In genomic region chr3:11555823-11556222, GRCh38 we compare ENCODE assay signal across 17 cellular contexts.
A peak's percentile ranks its signal among the peaks of the same experiment; 100 is the strongest.
DNase-seq lines count a peak whose midpoint lies in the region; ATAC-seq, FAIRE-seq and TF ChIP-seq lines count a peak whose summit lies in the region.
"Had no signal": no experiment of that assay in that cellular context is flagged by ENCODE, and none has a peak within 500 bp of the region (broad histone marks: within the 10 kb centered on the region; RNA-seq: fewer than 3 reads in every experiment).

No MANE protein-coding gene starts in this region.

- no peak for DNase-seq in activated CD4-positive, alpha-beta T cell treated with anti-CD3 and anti-CD28 coated beads, Interleukin-2, amount 10 ng/mL, durations not matched to agents 7 days and 5 days
- no peak for DNase-seq in activated CD4-positive, alpha-beta T cell treated with anti-CD3 and anti-CD28 coated beads for 1 hour
- no peak for DNase-seq in central memory CD8-positive, alpha-beta T cell (ENCODE audit: low spot score in 2 of 2)
- no peak for DNase-seq in tibial artery
- no peak for DNase-seq in AG08396 (ENCODE audit: low spot score)
- DNase-seq in frontal cortex (ENCODE audit: low spot score in 2 of 2): no peak
- DNase-seq: activated gamma-delta T cell; body of pancreas; effector CD8-positive, alpha-beta T cell; IMR-90; stimulated activated naive CD8-positive, alpha-beta T cell treated with anti-CD3 and anti-CD28 coated beads, Interleukin-15, Interleukin-2, amounts not matched to agents 100 U/mL and 50 U/mL, for 24 hours; T-helper 1 cell had no signal

- no peaks in the 10 kb centered on the region for H3K27me3 Mint-ChIP-seq in activated CD4-positive, alpha-beta T cell treated with anti-CD3 and anti-CD28 coated beads, Interleukin-2, amount 10 ng/mL, durations not matched to agents 7 days and 5 days
- H3K27me3 Mint-ChIP-seq in central memory CD8-positive, alpha-beta T cell: no peaks in the 10 kb centered on the region
- H3K27me3 Mint-ChIP-seq in nephron (ENCODE audit: low read depth): no peaks in the 10 kb centered on the region
- H3K27me3 Mint-ChIP-seq: memory B cell had no signal

- POLR2A ChIA-PET in activated CD4-positive, alpha-beta T cell treated with anti-CD3 and anti-CD28 coated beads, Interleukin-2, amount 10 ng/mL, durations not matched to agents 7 days and 5 days (lab: Charles Lee): no interaction called here

- peak overlapping the region; percentile 1 for H3K27ac Mint-ChIP-seq in activated CD4-positive, alpha-beta T cell treated with anti-CD3 and anti-CD28 coated beads, Interleukin-2, amount 10 ng/mL, durations not matched to agents 7 days and 5 days
- H3K27ac Mint-ChIP-seq in central memory CD8-positive, alpha-beta T cell (ENCODE audit: low read depth): peak overlapping the region; percentile 16
- peak overlapping the region; percentile 87 to 96 (median 94) for H3K27ac Mint-ChIP-seq in nephron
- H3K27ac Mint-ChIP-seq: memory B cell had no signal

- H3K9me3 ChIP-seq in tibial artery: no peaks in the 10 kb centered on the region
- H3K9me3 ChIP-seq: body of pancreas had no signal

- no peak overlapping the region for H3K4me3 ChIP-seq in tibial artery
- H3K4me3 ChIP-seq: body of pancreas had no signal

- no peaks in the 10 kb centered on the region for H3K9me3 Mint-ChIP-seq in activated CD4-positive, alpha-beta T cell treated with anti-CD3 and anti-CD28 coated beads, Interleukin-2, amount 10 ng/mL, durations not matched to agents 7 days and 5 days
- no peaks in the 10 kb centered on the region for H3K9me3 Mint-ChIP-seq in central memory CD8-positive, alpha-beta T cell
- no peaks in the 10 kb centered on the region for H3K9me3 Mint-ChIP-seq in nephron
- H3K9me3 Mint-ChIP-seq: memory B cell had no signal

- FAIRE-seq in frontal cortex (lab: Jason Lieb, UNC): no peak
- FAIRE-seq: GM19239 had no signal

- H3K4me1 Mint-ChIP-seq in activated CD4-positive, alpha-beta T cell treated with anti-CD3 and anti-CD28 coated beads, Interleukin-2, amount 10 ng/mL, durations not matched to agents 7 days and 5 days: peaks cover 6% of the 10 kb centered on the region
- H3K4me1 Mint-ChIP-seq in central memory CD8-positive, alpha-beta T cell: no peaks in the 10 kb centered on the region
- peaks cover 65% of the 10 kb centered on the region for H3K4me1 Mint-ChIP-seq in nephron

- CTCF ChIA-PET in activated CD4-positive, alpha-beta T cell treated with anti-CD3 and anti-CD28 coated beads, Interleukin-2, amount 10 ng/mL, durations not matched to agents 7 days and 5 days (lab: Charles Lee): interaction anchor here (0.5 to 1.6 kb wide), 3 partner anchors 14 to 18 kb away, joined by 3 to 6 read pairs (median 3); no protein-coding TSS in a partner anchor

- H3K36me3 ChIP-seq in tibial artery: peaks cover 10 to 34% (median 23%) of the 10 kb centered on the region in 3 donors

- no peaks in the 10 kb centered on the region for H3K27me3 ChIP-seq in tibial artery
- H3K27me3 ChIP-seq: body of pancreas had no signal

- no peak for TF ChIP-seq CTCF in nephron (IDR thresholded peaks at IDR 0.05; ENCODE audit: unreplicated experiment in 3 of 3)
- no peak for TF ChIP-seq CTCF in tibial artery (IDR thresholded peaks at IDR 0.05)

- ATAC-seq in central memory CD8-positive, alpha-beta T cell (replicated peaks; ENCODE audit: extremely low read depth, poor library complexity, severe bottlenecking): no peak
- no peak for ATAC-seq in GM21367 (IDR thresholded peaks at IDR 0.05; ENCODE audit: unreplicated experiment)
- ATAC-seq: body of pancreas; stimulated activated naive CD8-positive, alpha-beta T cell treated with anti-CD3 and anti-CD28 coated beads, Interleukin-15, Interleukin-2, amounts not matched to agents 100 U/mL and 50 U/mL, for 24 hours had no signal

- peaks cover 5 to 92% (median 71%) of the 10 kb centered on the region in 4 donors for H3K4me1 ChIP-seq in tibial artery

- peak overlapping the region; percentile 83 to 85 for H3K27ac ChIP-seq in tibial artery
- H3K27ac ChIP-seq: 22Rv1, body of pancreas had no signal

- H3K36me3 Mint-ChIP-seq in activated CD4-positive, alpha-beta T cell treated with anti-CD3 and anti-CD28 coated beads, Interleukin-2, amount 10 ng/mL, durations not matched to agents 7 days and 5 days (ENCODE audit: low read depth): peaks cover 25% of the 10 kb centered on the region
- peaks cover 27% of the 10 kb centered on the region for H3K36me3 Mint-ChIP-seq in central memory CD8-positive, alpha-beta T cell (ENCODE audit: insufficient read depth)
- peaks cover 64% of the 10 kb centered on the region for H3K36me3 Mint-ChIP-seq in nephron (ENCODE audit: low read depth)

- H3K4me3 Mint-ChIP-seq in activated CD4-positive, alpha-beta T cell treated with anti-CD3 and anti-CD28 coated beads, Interleukin-2, amount 10 ng/mL, durations not matched to agents 7 days and 5 days: no peak overlapping the region
- no peak overlapping the region for H3K4me3 Mint-ChIP-seq in central memory CD8-positive, alpha-beta T cell
- H3K4me3 Mint-ChIP-seq in nephron: peak overlapping the region in 1 of 3 experiments; percentile 51
- H3K4me3 Mint-ChIP-seq: memory B cell had no signal

- intact Hi-C loops in tibial artery (cut with DNase I; ENCODE audit: low total_unique reads): no loop called here

Comparison
In these comparisons a context has a peak if more than half of its experiments do, and no peak if none do; other contexts are left out.
1. H3K27ac Mint-ChIP-seq: peak in every context shown above with its lines; median percentile 94 in nephron; 16 in central memory CD8-positive, alpha-beta T cell; 1 in activated CD4-positive, alpha-beta T cell treated with anti-CD3 and anti-CD28 coated beads, Interleukin-2, amount 10 ng/mL, durations not matched to agents 7 days and 5 days.